Comparison of ENCODE assay signal across 7 cellular contexts in the genomic region with DNA sequence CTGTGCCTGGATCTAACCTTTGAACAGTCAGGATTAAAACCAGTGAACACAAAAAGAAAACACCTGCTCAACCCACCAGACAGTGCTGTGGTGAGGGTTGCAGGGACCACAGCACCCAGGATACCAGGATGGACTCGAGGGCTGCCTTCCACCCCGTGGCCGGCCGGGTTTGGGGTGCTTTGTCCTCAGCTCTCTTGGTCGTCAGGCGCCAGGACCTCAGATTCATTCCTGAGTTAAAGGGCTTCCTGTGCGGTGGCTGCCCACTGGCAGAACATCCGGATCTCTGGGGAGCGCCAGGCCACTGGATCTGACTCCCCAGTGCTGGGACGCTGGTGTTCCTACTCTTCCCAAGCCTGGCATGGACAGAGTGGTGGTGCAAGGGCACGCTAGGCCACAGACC.
"Had no signal": no experiment of that assay in that cellular context is flagged by ENCODE, and none has a peak within 500 bp of the region (broad histone marks: within the 10 kb centered on the region; RNA-seq: fewer than 3 reads in every experiment).

No MANE protein-coding gene starts in this region.

- H3K4me3 ChIP-seq: GM23338, K562 had no signal

- H2AFZ ChIP-seq: GM23338 had no signal

- FAIRE-seq: HTR-8/SVneo, K562 had no signal

- H3K4me2 ChIP-seq: GM23338 had no signal

- DNase-seq: H9, HCEC 1CT, IMR-90, KG1 had no signal
